19 cellular contexts compared by ENCODE assay signal in genomic region chr1:168531605-168532345, GRCh38. TPM values are rescaled to one million over a fixed set of nuclear protein-coding genes. Genes with fewer than 3 reads are reported as not detected.
A peak's percentile ranks its signal among the peaks of the same experiment; 100 is the strongest.
DNase-seq lines count a peak whose midpoint lies in the region; ATAC-seq lines count a peak whose summit lies in the region.
"Had no signal": no experiment of that assay in that cellular context is flagged by ENCODE, and none has a peak within 500 bp of the region (broad histone marks: within the 10 kb centered on the region; RNA-seq: fewer than 3 reads in every experiment).

No MANE protein-coding gene starts in this region.

- POLR2A ChIA-PET in activated naive CD8-positive, alpha-beta T cell treated with anti-CD3 and anti-CD28 coated beads, Interleukin-2, amount 10 ng/mL, durations not matched to agents 7 days and 5 days (lab: Charles Lee), result interaction anchor here (2.3 to 3.5 kb wide), 2 partner anchors 10 to 17 kb away, joined by 9 to 15 read pairs; no protein-coding TSS in a partner anchor

- ATAC-seq in activated T-cell treated with anti-CD3 and anti-CD28 coated beads, Interleukin-2, amount 50 U/mL, for 4 hours, result peak; percentile 86 to 91
- ATAC-seq in activated naive CD8-positive, alpha-beta T cell treated with anti-CD3 and anti-CD28 coated beads, Interleukin-2, amount 10 ng/mL, durations not matched to agents 7 days and 5 days (ENCODE audit: low read depth), result peak; percentile 86
- peak; percentile 72 to 82 for ATAC-seq in natural killer cell treated with Interleukin-12 subunit alpha and Interleukin-12 subunit beta and Interleukin-15 and Interleukin-18, amount 100 ng/mL, for 72 hours
- ATAC-seq in HG03432 (IDR thresholded peaks at IDR 0.05; ENCODE audit: unreplicated experiment), result no peak
- ATAC-seq: foreskin keratinocyte, PC-3 had no signal

- H3K4me3 ChIP-seq in Jurkat, Clone E6-1 (ENCODE audit: low read length), result no peak overlapping the region
- H3K4me3 ChIP-seq: HAP-1 had no signal

- no peaks in the 10 kb centered on the region for H3K27me3 Mint-ChIP-seq in activated T-cell treated with anti-CD3 and anti-CD28 coated beads, Interleukin-2, amount 50 U/mL, for 4 hours (ENCODE audit: low read depth)
- peaks cover 2% of the 10 kb centered on the region for H3K27me3 Mint-ChIP-seq in activated naive CD8-positive, alpha-beta T cell treated with anti-CD3 and anti-CD28 coated beads, Interleukin-2, amount 10 ng/mL, durations not matched to agents 7 days and 5 days
- H3K27me3 Mint-ChIP-seq in natural killer cell treated with Interleukin-12 subunit alpha and Interleukin-12 subunit beta and Interleukin-15 and Interleukin-18, amount 100 ng/mL, for 72 hours, result peaks cover 0 to 2% of the 10 kb centered on the region in 2 donors

- H3K4me1 Mint-ChIP-seq in activated T-cell treated with anti-CD3 and anti-CD28 coated beads, Interleukin-2, amount 50 U/mL, for 4 hours (ENCODE audit: low read depth), result peaks cover 67% of the 10 kb centered on the region
- peaks cover 54% of the 10 kb centered on the region for H3K4me1 Mint-ChIP-seq in activated naive CD8-positive, alpha-beta T cell treated with anti-CD3 and anti-CD28 coated beads, Interleukin-2, amount 10 ng/mL, durations not matched to agents 7 days and 5 days
- H3K4me1 Mint-ChIP-seq in natural killer cell treated with Interleukin-12 subunit alpha and Interleukin-12 subunit beta and Interleukin-15 and Interleukin-18, amount 100 ng/mL, for 72 hours (ENCODE audit: low read depth in 2 of 2), result peaks cover 41 to 48% of the 10 kb centered on the region in 2 donors

- H3K9me3 Mint-ChIP-seq in activated T-cell treated with anti-CD3 and anti-CD28 coated beads, Interleukin-2, amount 50 U/mL, for 4 hours, result no peaks in the 10 kb centered on the region
- peaks cover 2% of the 10 kb centered on the region for H3K9me3 Mint-ChIP-seq in activated naive CD8-positive, alpha-beta T cell treated with anti-CD3 and anti-CD28 coated beads, Interleukin-2, amount 10 ng/mL, durations not matched to agents 7 days and 5 days
- H3K9me3 Mint-ChIP-seq in natural killer cell treated with Interleukin-12 subunit alpha and Interleukin-12 subunit beta and Interleukin-15 and Interleukin-18, amount 100 ng/mL, for 72 hours, result no peaks in the 10 kb centered on the region

- H3K4me3 Mint-ChIP-seq in activated T-cell treated with anti-CD3 and anti-CD28 coated beads, Interleukin-2, amount 50 U/mL, for 4 hours, result no peak overlapping the region
- peak overlapping the region; percentile 61 for H3K4me3 Mint-ChIP-seq in activated naive CD8-positive, alpha-beta T cell treated with anti-CD3 and anti-CD28 coated beads, Interleukin-2, amount 10 ng/mL, durations not matched to agents 7 days and 5 days
- no peak overlapping the region for H3K4me3 Mint-ChIP-seq in natural killer cell treated with Interleukin-12 subunit alpha and Interleukin-12 subunit beta and Interleukin-15 and Interleukin-18, amount 100 ng/mL, for 72 hours

- peak overlapping the region; percentile 72 for H3K27ac Mint-ChIP-seq in activated naive CD8-positive, alpha-beta T cell treated with anti-CD3 and anti-CD28 coated beads, Interleukin-2, amount 10 ng/mL, durations not matched to agents 7 days and 5 days
- no peak overlapping the region for H3K27ac Mint-ChIP-seq in natural killer cell treated with Interleukin-12 subunit alpha and Interleukin-12 subunit beta and Interleukin-15 and Interleukin-18, amount 100 ng/mL, for 72 hours

- peaks cover 1% of the 10 kb centered on the region for H3K36me3 Mint-ChIP-seq in activated T-cell treated with anti-CD3 and anti-CD28 coated beads, Interleukin-2, amount 50 U/mL, for 4 hours (ENCODE audit: insufficient read depth)
- H3K36me3 Mint-ChIP-seq in activated naive CD8-positive, alpha-beta T cell treated with anti-CD3 and anti-CD28 coated beads, Interleukin-2, amount 10 ng/mL, durations not matched to agents 7 days and 5 days, result peaks cover 7% of the 10 kb centered on the region
- H3K36me3 Mint-ChIP-seq in natural killer cell treated with Interleukin-12 subunit alpha and Interleukin-12 subunit beta and Interleukin-15 and Interleukin-18, amount 100 ng/mL, for 72 hours, result no peaks in the 10 kb centered on the region

- no peak for DNase-seq in activated T-cell treated with anti-CD3 and anti-CD28 coated beads, Interleukin-2, amount 50 U/mL, for 4 hours
- DNase-seq in activated T-cell treated with anti-CD3 and anti-CD28 coated beads, Interleukin-2, amount 50 U/mL, for 1 hour, result no peak
- DNase-seq in Jurkat, Clone E6-1 (ENCODE audit: low read depth, low spot score), result peak; percentile 70
- DNase-seq in activated naive CD8-positive, alpha-beta T cell treated with anti-CD3 and anti-CD28 coated beads, Interleukin-2, amount 10 ng/mL, durations not matched to agents 7 days and 5 days, result no peak
- no peak for DNase-seq in natural killer cell treated with Interleukin-12 subunit alpha and Interleukin-12 subunit beta and Interleukin-15 and Interleukin-18, amount 100 ng/mL, for 72 hours (ENCODE audit: low spot score)
- DNase-seq in hepatic stellate cell (ENCODE audit: low spot score) (no peak), NCI-H1436 (lab: John Stamatoyannopoulos, UW) (no peak)
- DNase-seq: activated CD8-positive, alpha-beta memory T cell treated with anti-CD3 and anti-CD28 coated beads, Interleukin-2, amount 50 U/mL, for 4 hours; anterior cingulate cortex; DMS153; foreskin keratinocyte; NCI-H1417 treated with DMSO at 0.1 percent for 48 hours; NCI-H510A treated with DMSO at 0.1 percent for 48 hours; PC-3; small intestine had no signal

RNA-seq across cellular contexts. Expression of gene XCL2, which starts 12.0 kb away (rescaled TPM):
- total RNA-seq in activated T-cell treated with anti-CD3 and anti-CD28 coated beads, Interleukin-2, amount 50 U/mL, for 4 hours, result 10 to 100 TPM; 14.0 to 79.9 (median 28.4) TPM
- not detected for polyA plus RNA-seq in Jurkat, Clone E6-1 (2012; ENCODE audit: insufficient read depth, insufficient read length)
- total RNA-seq in activated naive CD8-positive, alpha-beta T cell treated with anti-CD3 and anti-CD28 coated beads, Interleukin-2, amount 10 ng/mL, durations not matched to agents 7 days and 5 days, result 10 to 100 TPM; 15.4 to 19.3 TPM
- total RNA-seq in natural killer cell treated with Interleukin-12 subunit alpha and Interleukin-12 subunit beta and Interleukin-15 and Interleukin-18, amount 100 ng/mL, for 72 hours, result 1 to 10 TPM; 2.7 TPM
- total RNA-seq: foreskin keratinocyte, HT1080, LHCN-M2, PC-3 had no signal
- polyA plus RNA-seq: foreskin keratinocyte had no signal

RNA-seq across cellular contexts. Expression of gene XCL1, which starts 44.6 kb away (rescaled TPM):
- 10 to 100 TPM; 34.1 to 57.5 (median 43.8) TPM for total RNA-seq in activated T-cell treated with anti-CD3 and anti-CD28 coated beads, Interleukin-2, amount 50 U/mL, for 4 hours
- not detected for polyA plus RNA-seq in Jurkat, Clone E6-1 (2012; ENCODE audit: insufficient read depth, insufficient read length)
- total RNA-seq in activated naive CD8-positive, alpha-beta T cell treated with anti-CD3 and anti-CD28 coated beads, Interleukin-2, amount 10 ng/mL, durations not matched to agents 7 days and 5 days, result 10 to 100 TPM; 22.8 to 27.1 TPM
- total RNA-seq in natural killer cell treated with Interleukin-12 subunit alpha and Interleukin-12 subunit beta and Interleukin-15 and Interleukin-18, amount 100 ng/mL, for 72 hours, result 1 to 10 TPM; 4.1 to 4.4 TPM
- total RNA-seq: foreskin keratinocyte, HT1080, LHCN-M2, PC-3 had no signal
- polyA plus RNA-seq: foreskin keratinocyte had no signal

Comparison
In these comparisons a context has a peak if more than half of its experiments do, and no peak if none do; other contexts are left out.
1. RNA of gene XCL2, which starts 12.0 kb away (total RNA-seq): 14.0 to 79.9 TPM in activated T-cell treated with anti-CD3 and anti-CD28 coated beads, Interleukin-2, amount 50 U/mL, for 4 hours and 15.4 to 19.3 TPM in activated naive CD8-positive, alpha-beta T cell treated with anti-CD3 and anti-CD28 coated beads, Interleukin-2, amount 10 ng/mL, durations not matched to agents 7 days and 5 days; 2.7 TPM in natural killer cell treated with Interleukin-12 subunit alpha and Interleukin-12 subunit beta and Interleukin-15 and Interleukin-18, amount 100 ng/mL, for 72 hours; every median in the first group is over 4 times any median in the second.
2. RNA of gene XCL1, which starts 44.6 kb away (total RNA-seq): 34.1 to 57.5 TPM in activated T-cell treated with anti-CD3 and anti-CD28 coated beads, Interleukin-2, amount 50 U/mL, for 4 hours and 22.8 to 27.1 TPM in activated naive CD8-positive, alpha-beta T cell treated with anti-CD3 and anti-CD28 coated beads, Interleukin-2, amount 10 ng/mL, durations not matched to agents 7 days and 5 days; 4.1 to 4.4 TPM in natural killer cell treated with Interleukin-12 subunit alpha and Interleukin-12 subunit beta and Interleukin-15 and Interleukin-18, amount 100 ng/mL, for 72 hours; every median in the first group is over 4 times any median in the second.